ENCODE assay signal across 22 cellular contexts in the genomic region with DNA sequence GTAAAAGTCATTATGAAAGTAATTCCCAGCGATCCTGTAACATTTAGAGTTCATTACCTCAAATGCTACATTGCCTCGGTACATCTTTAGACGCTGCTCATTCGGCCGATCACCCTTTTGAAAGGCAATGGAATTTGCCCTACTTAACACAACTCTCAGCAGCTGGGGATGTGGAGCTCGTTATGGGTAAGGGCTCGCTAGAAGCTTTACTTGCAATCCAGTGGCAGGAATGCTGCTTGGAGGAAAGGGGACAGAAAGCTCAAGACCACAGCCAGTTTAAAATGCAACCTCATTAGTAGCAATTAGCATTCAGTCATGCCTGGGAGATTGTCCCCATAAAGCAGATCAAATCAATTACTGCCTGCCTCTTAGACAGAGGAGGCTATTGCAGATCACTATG.
DNase-seq lines count a peak whose midpoint lies in the region; ATAC-seq and TF ChIP-seq lines count a peak whose summit lies in the region.
"Had no signal": no experiment of that assay in that cellular context is flagged by ENCODE, and none has a peak within 500 bp of the region (broad histone marks: within the 10 kb centered on the region; RNA-seq: fewer than 3 reads in every experiment).

No MANE protein-coding gene starts in this region.

- H3K9me3 Mint-ChIP-seq in activated CD4-positive, alpha-beta T cell treated with anti-CD3 and anti-CD28 coated beads, Interleukin-2, amount 10 ng/mL, durations not matched to agents 24 days and 14 days: no peaks in the 10 kb centered on the region

- 57% methylated on average over 6 of the region's 7 CpGs for WGBS in right lobe of liver (ENCODE audit: insufficient coverage, low coverage, low lambda C conversion rate, missing lambda C conversion rate)

- H3K4me3 Mint-ChIP-seq in activated CD4-positive, alpha-beta T cell treated with anti-CD3 and anti-CD28 coated beads, Interleukin-2, amount 10 ng/mL, durations not matched to agents 24 days and 14 days: no peak overlapping the region
- H3K4me3 Mint-ChIP-seq: B cell; CD4-positive, CD25-positive, alpha-beta regulatory T cell had no signal

- DNase-seq in NCI-H82 (lab: John Stamatoyannopoulos, UW): peak; percentile 6
- DNase-seq in NCI-H82 treated with DMSO at 0.1 percent for 48 hours (lab: John Stamatoyannopoulos, UW; ENCODE audit: unreplicated experiment): no peak
- DNase-seq in iPS DF 4.7 (ENCODE audit: extremely low read depth, low spot score): peak; percentile 1
- DNase-seq in H4 (ENCODE audit: low spot score): no peak
- DNase-seq in right lobe of liver: no peak
- no peak for DNase-seq in activated CD4-positive, alpha-beta T cell treated with anti-CD3 and anti-CD28 coated beads, Interleukin-2, amount 10 ng/mL, durations not matched to agents 24 days and 14 days
- DNase-seq in mucosa of descending colon: no peak
- DNase-seq: 8988T; CD4-positive, CD25-positive, alpha-beta regulatory T cell; COR-L47; DMS 273 treated with DMSO at 0.1 percent for 48 hours; GDM1; MM.1S; NCI-H1092; NCI-H2081 treated with DMSO at 0.1 percent for 48 hours; NCI-H510A treated with DMSO at 0.1 percent for 48 hours; NCI-H774; PC-3; RPMI8226; SHP77 treated with DMSO at 0.1 percent for 48 hours had no signal

- H3K27me3 ChIP-seq in muscle layer of colon (ENCODE audit: control insufficient read depth in 1 of 2, insufficient read depth in 2 of 2, low read length in 2 of 2): no peaks in the 10 kb centered on the region
- H3K27me3 ChIP-seq in right lobe of liver: peaks cover 0 to 7% of the 10 kb centered on the region in 2 donors

- H3K27me3 Mint-ChIP-seq in activated CD4-positive, alpha-beta T cell treated with anti-CD3 and anti-CD28 coated beads, Interleukin-2, amount 10 ng/mL, durations not matched to agents 24 days and 14 days: no peaks in the 10 kb centered on the region
- H3K27me3 Mint-ChIP-seq: B cell; CD4-positive, CD25-positive, alpha-beta regulatory T cell had no signal

- no peaks in the 10 kb centered on the region for H3K4me1 Mint-ChIP-seq in activated CD4-positive, alpha-beta T cell treated with anti-CD3 and anti-CD28 coated beads, Interleukin-2, amount 10 ng/mL, durations not matched to agents 24 days and 14 days
- H3K4me1 Mint-ChIP-seq: B cell; CD4-positive, CD25-positive, alpha-beta regulatory T cell had no signal

- no peaks in the 10 kb centered on the region for H3K36me3 Mint-ChIP-seq in activated CD4-positive, alpha-beta T cell treated with anti-CD3 and anti-CD28 coated beads, Interleukin-2, amount 10 ng/mL, durations not matched to agents 24 days and 14 days (ENCODE audit: low read depth)
- H3K36me3 Mint-ChIP-seq: CD4-positive, CD25-positive, alpha-beta regulatory T cell had no signal

- peaks cover 3% of the 10 kb centered on the region for H3K4me1 ChIP-seq in muscle layer of colon (ENCODE audit: insufficient read depth, low read length)
- H3K4me1 ChIP-seq in right lobe of liver: no peaks in the 10 kb centered on the region
- no peaks in the 10 kb centered on the region for H3K4me1 ChIP-seq in mucosa of descending colon (ENCODE audit: low read depth)

- H3K9me3 ChIP-seq in muscle layer of colon (ENCODE audit: low read length) (no peaks in the 10 kb centered on the region), right lobe of liver (no peaks in the 10 kb centered on the region), mucosa of descending colon (no peaks in the 10 kb centered on the region)

- H3K9ac ChIP-seq in muscle layer of colon (ENCODE audit: low read length): no peak overlapping the region

- intact Hi-C loops in right lobe of liver (cut with DNase I) (no loop called here), mucosa of descending colon (cut with DNase I, micrococcal nuclease) (no loop called here)
- intact Hi-C loops in activated CD4-positive, alpha-beta T cell treated with anti-CD3 and anti-CD28 coated beads, Interleukin-2, amount 10 ng/mL, durations not matched to agents 24 days and 14 days (cut with micrococcal nuclease): no loop called here

- TF ChIP-seq POLR2A in right lobe of liver (IDR thresholded peaks at IDR 0.05): no peak

- no peak overlapping the region for H3K27ac Mint-ChIP-seq in activated CD4-positive, alpha-beta T cell treated with anti-CD3 and anti-CD28 coated beads, Interleukin-2, amount 10 ng/mL, durations not matched to agents 24 days and 14 days
- H3K27ac Mint-ChIP-seq: B cell; CD4-positive, CD25-positive, alpha-beta regulatory T cell had no signal

- peak overlapping the region; percentile 44 for H3K27ac ChIP-seq in muscle layer of colon (ENCODE audit: low read depth, low read length)
- no peak overlapping the region for H3K27ac ChIP-seq in right lobe of liver

- no peak for ATAC-seq in right lobe of liver
- ATAC-seq in mucosa of descending colon: no peak
- ATAC-seq: PC-3 had no signal

- TF ChIP-seq CTCF in right lobe of liver (IDR thresholded peaks at IDR 0.05) (no peak), mucosa of descending colon (IDR thresholded peaks at IDR 0.05) (no peak)

- no peak overlapping the region for H3K4me3 ChIP-seq in muscle layer of colon (ENCODE audit: low read depth in 1 of 2, low read length in 2 of 2)
- no peak overlapping the region for H3K4me3 ChIP-seq in right lobe of liver
- no peak overlapping the region for H3K4me3 ChIP-seq in mucosa of descending colon

- no peaks in the 10 kb centered on the region for H3K36me3 ChIP-seq in muscle layer of colon (ENCODE audit: insufficient read depth, low read length)
- H3K36me3 ChIP-seq in right lobe of liver: no peaks in the 10 kb centered on the region
- H3K36me3 ChIP-seq in mucosa of descending colon (ENCODE audit: low read depth): no peaks in the 10 kb centered on the region

Comparison
In these comparisons a context has a peak if more than half of its experiments do, and no peak if none do; other contexts are left out.
1. DNase-seq: peak in NCI-H82 (single experiment) and iPS DF 4.7 (single experiment); none in NCI-H82 treated with DMSO at 0.1 percent for 48 hours (single experiment), H4 (single experiment), right lobe of liver (0 of 3), activated CD4-positive, alpha-beta T cell treated with anti-CD3 and anti-CD28 coated beads, Interleukin-2, amount 10 ng/mL, durations not matched to agents 24 days and 14 days (single experiment) and mucosa of descending colon (0 of 3).